12 cellular contexts compared by ENCODE assay signal in genomic region chr4:7985891-7986441, GRCh38. TPM values are rescaled to one million over a fixed set of nuclear protein-coding genes. Genes with fewer than 3 reads are reported as not detected.
DNase-seq lines count a peak whose midpoint lies in the region; FAIRE-seq and TF ChIP-seq lines count a peak whose summit lies in the region.
"Had no signal": no experiment of that assay in that cellular context is flagged by ENCODE, and none has a peak within 500 bp of the region (broad histone marks: within the 10 kb centered on the region; RNA-seq: fewer than 3 reads in every experiment).

No MANE protein-coding gene starts in this region.

- no peak for TF ChIP-seq EP300 in H1 (IDR thresholded peaks at IDR 0.05; ENCODE audit: borderline replicate concordance in 1 of 2, low read depth in 2 of 2, low read length in 2 of 2)

- H3K4me3 Mint-ChIP-seq in type B pancreatic cell: peak overlapping the region; percentile 30
- H3K4me3 Mint-ChIP-seq: activated CD4-positive, alpha-beta memory T cell treated with anti-CD3 and anti-CD28 coated beads for 36 hours had no signal

- H3K27me3 ChIP-seq in cardiac muscle cell: no peaks in the 10 kb centered on the region
- no peaks in the 10 kb centered on the region for H3K27me3 ChIP-seq in H1 (replicated peaks in 1 of 4; ENCODE audit: control insufficient read depth in 3 of 4, extremely low read depth in 1 of 4, insufficient read depth in 3 of 4, low read length in 3 of 4)

- peak; percentile 67 to 74 for DNase-seq in cardiac muscle cell (ENCODE audit: low read depth in 1 of 2, low spot score in 1 of 2)
- no peak for DNase-seq in cardiac septum (ENCODE audit: low spot score)
- no peak for DNase-seq in H1 (ENCODE audit: low read depth in 1 of 2, low spot score in 2 of 2)
- DNase-seq in lung microvascular endothelial cell (ENCODE audit: low read depth in 2 of 2): peak; percentile 55 to 73
- no peak for DNase-seq in type B pancreatic cell (ENCODE audit: extremely low spot score, unreplicated experiment)
- no peak for DNase-seq in OCI-M2 (lab: John Stamatoyannopoulos, UW; ENCODE audit: unreplicated experiment)
- no peak for DNase-seq in HTR-8/SVneo (ENCODE audit: insufficient read length, low spot score)
- DNase-seq in DMS 273 (lab: John Stamatoyannopoulos, UW; ENCODE audit: unreplicated experiment): no peak
- DNase-seq: activated CD4-positive, alpha-beta memory T cell treated with anti-CD3 and anti-CD28 coated beads for 36 hours; EL; Karpas-422 had no signal

- TF ChIP-seq CTCF in cardiac muscle cell (IDR thresholded peaks at IDR 0.05; ENCODE audit: low read depth, low read length) (no peak), H1 (IDR thresholded peaks at IDR 0.05; ENCODE audit: control extremely low read depth in 1 of 3, insufficient read depth in 1 of 3, low read depth in 1 of 3, low read length in 3 of 3) (no peak), type B pancreatic cell (conservative IDR thresholded peaks at IDR 0.05) (no peak)

- FAIRE-seq in H1 (lab: Jason Lieb, UNC) (no peak), HTR-8/SVneo (lab: Jason Lieb, UNC) (no peak)
- FAIRE-seq: endometrium had no signal

- H3K9me3 Mint-ChIP-seq in type B pancreatic cell: no peaks in the 10 kb centered on the region
- H3K9me3 Mint-ChIP-seq: activated CD4-positive, alpha-beta memory T cell treated with anti-CD3 and anti-CD28 coated beads for 36 hours had no signal

- peak overlapping the region; percentile 55; the same call in 1 of the 2 replicates for H2AFZ ChIP-seq in H1 (ENCODE audit: low read length)

- no peak overlapping the region for H3K18ac ChIP-seq in H1 (ENCODE audit: extremely low read depth, low read length)

- H4K8ac ChIP-seq in H1 (ENCODE audit: extremely low read depth, insufficient read depth, low read length): peak overlapping the region; percentile 28; the same call in 1 of the 2 replicates

- no peak overlapping the region for H4K91ac ChIP-seq in H1 (replicated peaks; ENCODE audit: insufficient read length, low read length)

- H4K5ac ChIP-seq in H1 (ENCODE audit: insufficient read length, low read depth, low read length): no peak overlapping the region

- WGBS in H1 (ENCODE audit: extremely low coverage in 1 of 2, insufficient coverage in 1 of 2, insufficient read length in 1 of 2, insufficient replicate concordance in 2 of 2, low coverage in 1 of 2, low lambda C conversion rate in 2 of 2, missing lambda C conversion rate in 1 of 2), 2 experiments: 75% methylated on average over 21 of the region's 21 CpGs; no CpG with 5 or more reads in 1 of the 2 experiments

- intact Hi-C loops in cardiac septum (cut with DNase I): loop anchor here (5.0 kb wide), 1 partner anchor 224 kb away; no protein-coding TSS in a partner anchor

- no peaks in the 10 kb centered on the region for H3K23me2 ChIP-seq in H1 (ENCODE audit: low read depth, low read length)

- H3K79me2 ChIP-seq in H1 (ENCODE audit: control insufficient read depth in 1 of 2, insufficient read depth in 2 of 2, low read length in 2 of 2): no peaks in the 10 kb centered on the region

- H3K79me1 ChIP-seq in H1 (ENCODE audit: low read depth, low read length): no peaks in the 10 kb centered on the region; the same call in 1 of the 2 replicates

- no peak overlapping the region for H2AK5ac ChIP-seq in H1 (ENCODE audit: low read depth, low read length)

- no peak overlapping the region for H3K4me3 ChIP-seq in cardiac muscle cell
- no peak overlapping the region for H3K4me3 ChIP-seq in H1 (ENCODE audit: extremely low read depth in 1 of 4, insufficient read depth in 2 of 4, low read depth in 3 of 4, low read length in 4 of 4)

- peak overlapping the region; percentile 11; the same call in 1 of the 2 replicates for H2BK20ac ChIP-seq in H1 (ENCODE audit: low read length)

- H3K36me3 ChIP-seq in cardiac muscle cell (no peaks in the 10 kb centered on the region), H1 (ENCODE audit: control insufficient read depth in 2 of 4, insufficient read depth in 4 of 4, low read length in 3 of 4) (no peaks in the 10 kb centered on the region)

- H3K27ac ChIP-seq in cardiac muscle cell (peak overlapping the region; percentile 22), H1 (ENCODE audit: low read depth, low read length) (no peak overlapping the region)

- no peak overlapping the region for H3K56ac ChIP-seq in H1 (replicated peaks; ENCODE audit: insufficient read length, low read depth, low read length)

- H2BK5ac ChIP-seq in H1 (ENCODE audit: low read depth, low read length): no peak overlapping the region; the same call in 1 of the 2 replicates

- H3K27me3 Mint-ChIP-seq in type B pancreatic cell: no peaks in the 10 kb centered on the region

- peaks cover 10% of the 10 kb centered on the region for H3K4me1 ChIP-seq in cardiac muscle cell (ENCODE audit: low read depth)
- H3K4me1 ChIP-seq in H1 (replicated peaks in 1 of 4; ENCODE audit: control insufficient read depth in 3 of 4, insufficient read depth in 4 of 4, low read length in 3 of 4): peaks cover 0 to 6% (median 2%) of the 10 kb centered on the region in 4 experiments; a peak in 1 of 7 replicates

- H3K23ac ChIP-seq in H1 (ENCODE audit: insufficient read length): no peak overlapping the region

- POLR2A ChIA-PET in H1 (lab: Charles Lee; ENCODE audit: partially characterized antibody): interaction anchor here (1.5 to 1.6 kb wide), 2 partner anchors 19 to 182 kb away, joined by 3 to 4 read pairs; no protein-coding TSS in a partner anchor

- no peaks in the 10 kb centered on the region for H3K9me3 ChIP-seq in cardiac muscle cell (ENCODE audit: low read depth)
- no peaks in the 10 kb centered on the region for H3K9me3 ChIP-seq in H1 (ENCODE audit: insufficient read depth in 2 of 2, low read depth in 1 of 2, low read length in 1 of 2)

- no peak for TF ChIP-seq RAD21 in H1 (IDR thresholded peaks at IDR 0.05 in 1 of 2, conservative IDR thresholded peaks at IDR 0.05 in 1 of 2; ENCODE audit: low read depth in 2 of 2, low read length in 2 of 2)

- no peak overlapping the region for H2BK15ac ChIP-seq in H1 (ENCODE audit: low read length)

- CTCF ChIA-PET in H1 (lab: Charles Lee; ENCODE audit: partially characterized antibody): interaction anchor here (0.7 to 9.7 kb wide), 29 partner anchors 8 to 224 kb away, joined by 3 to 180 read pairs (median 7); partner anchors contain the start of gene AFAP1

- H2BK120ac ChIP-seq in H1 (replicated peaks; ENCODE audit: low read depth, low read length): no peak overlapping the region

- H3K4me1 Mint-ChIP-seq in type B pancreatic cell (ENCODE audit: unreplicated experiment): peaks cover 14% of the 10 kb centered on the region

- H3K4me2 ChIP-seq in H1 (ENCODE audit: insufficient read depth in 1 of 2, low read depth in 2 of 2, low read length in 2 of 2): no peak overlapping the region

- H2BK12ac ChIP-seq in H1 (ENCODE audit: low read depth, low read length): 0 out of 2 replicates have a peak overlapping the region, but pooled peaks have one; percentile 41

- no peak overlapping the region for H3K4ac ChIP-seq in H1 (replicated peaks; ENCODE audit: insufficient read length, low read depth, low read length)

- H4K20me1 ChIP-seq in H1 (replicated peaks in 1 of 2; ENCODE audit: control insufficient read depth in 1 of 2, insufficient read depth in 2 of 2, low read length in 2 of 2): no peaks in the 10 kb centered on the region

- no peak overlapping the region for H3K27ac Mint-ChIP-seq in type B pancreatic cell
- H3K27ac Mint-ChIP-seq: activated CD4-positive, alpha-beta memory T cell treated with anti-CD3 and anti-CD28 coated beads for 36 hours had no signal

- no peak overlapping the region for H3K9ac ChIP-seq in H1 (replicated peaks in 1 of 4; ENCODE audit: extremely low read depth in 1 of 4, low read depth in 3 of 4, low read length in 3 of 4)

- H3K36me3 Mint-ChIP-seq in type B pancreatic cell: no peaks in the 10 kb centered on the region
- H3K36me3 Mint-ChIP-seq: activated CD4-positive, alpha-beta memory T cell treated with anti-CD3 and anti-CD28 coated beads for 36 hours had no signal

- no peak overlapping the region for H3K14ac ChIP-seq in H1 (ENCODE audit: insufficient read length)

- TF ChIP-seq POLR2A in H1 (IDR thresholded peaks at IDR 0.05; ENCODE audit: control extremely low read depth in 1 of 2, low read depth in 2 of 2, low read length in 2 of 2): no peak

TF ChIP-seq in H1, 55 proteins besides CTCF, POLR2A, EP300 and RAD21:
- TF ChIP-seq SP1 (IDR thresholded peaks at IDR 0.05; ENCODE audit: low read depth, low read length) (no peak), EGR1 (IDR thresholded peaks at IDR 0.05; ENCODE audit: borderline replicate concordance, low read depth, low read length) (no peak), CTBP2 (IDR thresholded peaks at IDR 0.05; ENCODE audit: borderline replicate concordance, insufficient read depth, insufficient read length, low read length) (no peak), SIX5 (IDR thresholded peaks at IDR 0.05; ENCODE audit: low read depth, low read length) (no peak), CHD2 (IDR thresholded peaks at IDR 0.05; ENCODE audit: low read length) (no peak), TBP (IDR thresholded peaks at IDR 0.05; ENCODE audit: low read depth, low read length) (no peak)

RNA-seq across cellular contexts. Expression of gene AFAP1, which starts 46.3 kb away (rescaled TPM):
- total RNA-seq in cardiac muscle cell (16.3 and 31.9 TPM in 2 replicates), cardiac septum (8.7 TPM), lung microvascular endothelial cell (22.4 and 29.8 TPM in 2 replicates), type B pancreatic cell (ENCODE audit: low replicate concordance) (36.6 and 37.2 TPM in 2 replicates)
- polyA plus RNA-seq in cardiac muscle cell (10.5 and 19.9 TPM in 2 replicates), H1 (2011; rRNA removed) (3.6 and 5.1 TPM in 2 replicates)
- total RNA-seq in H1 (2021; fragmentation: NEBNext Ultra II Directional; extraction: Animal tissue kit (Norgen Biotek cat#: 25700)): 16.2 and 18.2 TPM in 2 replicates
- 3.6 TPM for polyA plus RNA-seq in H1 (2011; cell fraction: cytosol; rRNA removed)
- polyA plus RNA-seq in H1 (2011; cell fraction: nucleus; rRNA removed): 9.3 TPM
- polyA plus RNA-seq in H1 (2012, experiment 1 of 2): 5.8 to 7.5 TPM (median 6.7 TPM) in 4 replicates
- polyA plus RNA-seq in H1 (2012, experiment 2 of 2): 2.7 TPM
- 7.8 TPM for polyA plus RNA-seq in H1 (2013, experiment 1 of 2)
- polyA plus RNA-seq in H1 (2013, experiment 2 of 2): 7.8 TPM
- polyA minus RNA-seq in H1 (2011; rRNA and poly(A)+ RNA removed): 8.1 and 10.5 TPM in 2 replicates
- polyA minus RNA-seq in H1 (2011; cell fraction: cytosol; rRNA and poly(A)+ RNA removed): 5.6 TPM
- 16.3 TPM for polyA minus RNA-seq in H1 (2011; cell fraction: nucleus; rRNA and poly(A)+ RNA removed)

Comparison
In these comparisons a context has a peak if more than half of its experiments do, and no peak if none do; other contexts are left out.
1. DNase-seq: peak in cardiac muscle cell (2 of 2) and lung microvascular endothelial cell (2 of 2); none in cardiac septum (single experiment), H1 (0 of 2), type B pancreatic cell (single experiment), OCI-M2 (single experiment), HTR-8/SVneo (single experiment) and DMS 273 (single experiment).